Comparison of ENCODE assay signal across 8 cellular contexts in the genomic region with DNA sequence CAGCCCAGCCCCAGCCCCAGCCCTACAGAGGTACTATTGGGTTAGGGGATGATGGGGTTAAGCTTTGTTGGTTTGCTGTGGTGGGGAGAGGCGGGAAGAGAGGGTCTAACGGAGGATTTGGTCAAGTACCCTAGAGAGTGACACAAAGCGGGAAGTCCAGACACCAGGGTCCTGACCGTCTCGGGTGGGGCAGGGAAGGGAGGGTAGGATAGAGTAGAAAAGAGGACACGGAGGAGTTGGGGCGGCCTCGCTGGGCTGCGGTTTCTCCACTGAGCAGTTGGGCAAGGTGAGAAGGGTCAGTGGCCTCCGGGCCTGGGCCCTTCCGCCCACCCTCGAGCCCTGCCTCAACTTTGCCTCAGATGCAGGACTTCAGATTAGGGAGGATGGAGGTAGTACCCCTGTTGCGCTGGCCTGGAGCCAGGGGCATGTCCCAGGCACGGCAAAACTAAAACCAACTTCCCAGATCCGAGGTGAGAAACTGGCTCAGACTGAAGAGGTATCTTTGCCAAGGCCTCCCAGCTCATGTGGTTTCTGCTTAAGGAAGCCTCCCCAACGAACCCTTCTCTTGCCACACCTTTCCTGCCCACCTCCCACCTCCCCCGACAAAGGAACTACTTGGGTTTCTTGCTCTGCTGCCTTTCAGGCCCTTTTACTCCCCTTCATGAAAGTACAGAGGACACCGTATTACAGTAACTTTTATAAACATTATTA. TPM values are rescaled to one million over a fixed set of nuclear protein-coding genes. Genes with fewer than 3 reads are reported as not detected.
DNase-seq lines count a peak whose midpoint lies in the region; ATAC-seq, FAIRE-seq and TF ChIP-seq lines count a peak whose summit lies in the region.

No MANE protein-coding gene starts in this region.

- H3K36me3 Mint-ChIP-seq in activated CD4-positive, alpha-beta T cell treated with anti-CD3 and anti-CD28 coated beads, Interleukin-2, amount 10 ng/mL, durations not matched to agents 7 days and 5 days (ENCODE audit: low read depth) = peaks cover 37% of the 10 kb centered on the region

- POLR2A ChIA-PET in HEK293 (lab: Yijun Ruan, JAX) = interaction anchor here (0.5 to 1.8 kb wide), 24 partner anchors 8 to 1763 kb away, joined by 3 to 21 read pairs (median 4); a partner anchor contains a TSS
- POLR2A ChIA-PET in activated CD4-positive, alpha-beta T cell treated with anti-CD3 and anti-CD28 coated beads, Interleukin-2, amount 10 ng/mL, durations not matched to agents 7 days and 5 days (lab: Charles Lee) = interaction anchor here (0.8 to 1.4 kb wide), 5 partner anchors 10 to 88 kb away, joined by 3 to 6 read pairs (median 4); no protein-coding TSS in a partner anchor

- H3K27ac ChIP-seq in HEK293 (ENCODE audit: extremely low read depth, low read depth, low read length) (peak overlapping the region; percentile 63; the same call in 1 of the 2 replicates), psoas muscle (peak overlapping the region; percentile 79)

- H3K36me3 ChIP-seq in HEK293 (ENCODE audit: control insufficient read depth in 2 of 2, insufficient read depth in 1 of 2, low read length in 2 of 2) (peaks cover 1 to 20% of the 10 kb centered on the region in 2 experiments), psoas muscle (ENCODE audit: insufficient read depth in 1 of 2, low read depth in 1 of 2) (peaks cover 7 to 22% of the 10 kb centered on the region in 2 donors)

- DNase-seq in AG08396 (ENCODE audit: low spot score) = peak; percentile 36
- DNase-seq in activated CD4-positive, alpha-beta T cell treated with anti-CD3 and anti-CD28 coated beads, Interleukin-2, amount 10 ng/mL, durations not matched to agents 7 days and 5 days = peak; percentile 36
- DNase-seq in glomerular visceral epithelial cell (ENCODE audit: extremely low spot score) = peak; percentile 28
- DNase-seq in psoas muscle = peak; percentile 39 to 69
- no peak for DNase-seq in occipital lobe (lab: John Stamatoyannopoulos, UW)
- DNase-seq in HTR-8/SVneo (ENCODE audit: insufficient read length, low spot score) = no peak
- no peak for DNase-seq in foreskin melanocyte

- H3K27me3 Mint-ChIP-seq in activated CD4-positive, alpha-beta T cell treated with anti-CD3 and anti-CD28 coated beads, Interleukin-2, amount 10 ng/mL, durations not matched to agents 7 days and 5 days = no peaks in the 10 kb centered on the region

- peak overlapping the region; percentile 92 for H3K4me3 Mint-ChIP-seq in activated CD4-positive, alpha-beta T cell treated with anti-CD3 and anti-CD28 coated beads, Interleukin-2, amount 10 ng/mL, durations not matched to agents 7 days and 5 days

- intact Hi-C loops in psoas muscle (cut with DNase I) = no loop called here

- peak in 2 of 4 donors; percentile 4 to 21 for ATAC-seq in psoas muscle

- WGBS in psoas muscle, 3 donors = 2 to 3% (median 3%) methylated on average over 18 of the region's 18 CpGs

- H3K4me1 ChIP-seq in HEK293 (ENCODE audit: control insufficient read depth, insufficient read depth, low read length) (peaks cover 9% of the 10 kb centered on the region; the same call in 1 of the 2 replicates), psoas muscle (peaks cover 44% of the 10 kb centered on the region)

- H3K4me3 ChIP-seq in HEK293 (ENCODE audit: low read depth, low read length) = peak overlapping the region; percentile 54
- H3K4me3 ChIP-seq in psoas muscle = peak overlapping the region; percentile 92

- TF ChIP-seq CTCF in HEK293 (tag by site-specific recombination; IDR thresholded peaks at IDR 0.05) (no peak), psoas muscle (IDR thresholded peaks at IDR 0.05) (no peak)

- FAIRE-seq in HTR-8/SVneo (lab: Jason Lieb, UNC) = no peak

- no peaks in the 10 kb centered on the region for H3K9me3 Mint-ChIP-seq in activated CD4-positive, alpha-beta T cell treated with anti-CD3 and anti-CD28 coated beads, Interleukin-2, amount 10 ng/mL, durations not matched to agents 7 days and 5 days

- peaks cover 70% of the 10 kb centered on the region for H3K4me1 Mint-ChIP-seq in activated CD4-positive, alpha-beta T cell treated with anti-CD3 and anti-CD28 coated beads, Interleukin-2, amount 10 ng/mL, durations not matched to agents 7 days and 5 days

- CTCF ChIA-PET in HEK293 (lab: Yijun Ruan, JAX) = interaction anchor here (0.7 to 9.0 kb wide), 13 partner anchors 9 to 82 kb away, joined by 3 to 118 read pairs (median 4); no protein-coding TSS in a partner anchor
- CTCF ChIA-PET in activated CD4-positive, alpha-beta T cell treated with anti-CD3 and anti-CD28 coated beads, Interleukin-2, amount 10 ng/mL, durations not matched to agents 7 days and 5 days (lab: Charles Lee) = interaction anchor here (0.9 to 6.7 kb wide), 12 partner anchors 10 to 387 kb away, joined by 3 to 63 read pairs (median 3); no protein-coding TSS in a partner anchor

- H3K9me3 ChIP-seq in HEK293 (ENCODE audit: control insufficient read depth, insufficient read depth, low read depth, low read length) (no peaks in the 10 kb centered on the region), psoas muscle (no peaks in the 10 kb centered on the region)

- no peaks in the 10 kb centered on the region for H3K27me3 ChIP-seq in psoas muscle (ENCODE audit: insufficient read depth in 3 of 3, low read length in 2 of 3)

- peak overlapping the region; percentile 93 for H3K27ac Mint-ChIP-seq in activated CD4-positive, alpha-beta T cell treated with anti-CD3 and anti-CD28 coated beads, Interleukin-2, amount 10 ng/mL, durations not matched to agents 7 days and 5 days

TF ChIP-seq in HEK293, 187 proteins besides CTCF, POLR2A, EP300 and RAD21 (continues in another document):
- TF ChIP-seq SP7 (tag by site-specific recombination; IDR thresholded peaks at IDR 0.05) (0 out of 2 replicates have a peak, but pooled peaks have one; percentile 20), YY2 (tag by site-specific recombination; IDR thresholded peaks at IDR 0.05) (no peak), KLF7 (tag by site-specific recombination; IDR thresholded peaks at IDR 0.05; ENCODE audit: borderline replicate concordance) (no peak), ZBTB48 (tag by site-specific recombination; IDR thresholded peaks at IDR 0.05) (peak; percentile 77), EGR2 (tag by site-specific recombination; IDR thresholded peaks at IDR 0.05; ENCODE audit: low read depth) (peak; percentile 18; the same call in 1 of the 2 replicates), GLI4 (tag by site-specific recombination; IDR thresholded peaks at IDR 0.05) (0 out of 2 replicates have a peak, but pooled peaks have one; percentile 32), HOXA7 (CRISPR knock-in tag; IDR thresholded peaks at IDR 0.05; ENCODE audit: borderline replicate concordance) (no peak)
- TF ChIP-seq, protein P1, sequence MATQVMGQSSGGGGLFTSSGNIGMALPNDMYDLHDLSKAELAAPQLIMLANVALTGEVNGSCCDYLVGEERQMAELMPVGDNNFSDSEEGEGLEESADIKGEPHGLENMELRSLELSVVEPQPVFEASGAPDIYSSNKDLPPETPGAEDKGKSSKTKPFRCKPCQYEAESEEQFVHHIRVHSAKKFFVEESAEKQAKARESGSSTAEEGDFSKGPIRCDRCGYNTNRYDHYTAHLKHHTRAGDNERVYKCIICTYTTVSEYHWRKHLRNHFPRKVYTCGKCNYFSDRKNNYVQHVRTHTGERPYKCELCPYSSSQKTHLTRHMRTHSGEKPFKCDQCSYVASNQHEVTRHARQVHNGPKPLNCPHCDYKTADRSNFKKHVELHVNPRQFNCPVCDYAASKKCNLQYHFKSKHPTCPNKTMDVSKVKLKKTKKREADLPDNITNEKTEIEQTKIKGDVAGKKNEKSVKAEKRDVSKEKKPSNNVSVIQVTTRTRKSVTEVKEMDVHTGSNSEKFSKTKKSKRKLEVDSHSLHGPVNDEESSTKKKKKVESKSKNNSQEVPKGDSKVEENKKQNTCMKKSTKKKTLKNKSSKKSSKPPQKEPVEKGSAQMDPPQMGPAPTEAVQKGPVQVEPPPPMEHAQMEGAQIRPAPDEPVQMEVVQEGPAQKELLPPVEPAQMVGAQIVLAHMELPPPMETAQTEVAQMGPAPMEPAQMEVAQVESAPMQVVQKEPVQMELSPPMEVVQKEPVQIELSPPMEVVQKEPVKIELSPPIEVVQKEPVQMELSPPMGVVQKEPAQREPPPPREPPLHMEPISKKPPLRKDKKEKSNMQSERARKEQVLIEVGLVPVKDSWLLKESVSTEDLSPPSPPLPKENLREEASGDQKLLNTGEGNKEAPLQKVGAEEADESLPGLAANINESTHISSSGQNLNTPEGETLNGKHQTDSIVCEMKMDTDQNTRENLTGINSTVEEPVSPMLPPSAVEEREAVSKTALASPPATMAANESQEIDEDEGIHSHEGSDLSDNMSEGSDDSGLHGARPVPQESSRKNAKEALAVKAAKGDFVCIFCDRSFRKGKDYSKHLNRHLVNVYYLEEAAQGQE (tag by site-specific recombination; IDR thresholded peaks at IDR 0.05) = peak; percentile 62
- TF ChIP-seq, protein P2, sequence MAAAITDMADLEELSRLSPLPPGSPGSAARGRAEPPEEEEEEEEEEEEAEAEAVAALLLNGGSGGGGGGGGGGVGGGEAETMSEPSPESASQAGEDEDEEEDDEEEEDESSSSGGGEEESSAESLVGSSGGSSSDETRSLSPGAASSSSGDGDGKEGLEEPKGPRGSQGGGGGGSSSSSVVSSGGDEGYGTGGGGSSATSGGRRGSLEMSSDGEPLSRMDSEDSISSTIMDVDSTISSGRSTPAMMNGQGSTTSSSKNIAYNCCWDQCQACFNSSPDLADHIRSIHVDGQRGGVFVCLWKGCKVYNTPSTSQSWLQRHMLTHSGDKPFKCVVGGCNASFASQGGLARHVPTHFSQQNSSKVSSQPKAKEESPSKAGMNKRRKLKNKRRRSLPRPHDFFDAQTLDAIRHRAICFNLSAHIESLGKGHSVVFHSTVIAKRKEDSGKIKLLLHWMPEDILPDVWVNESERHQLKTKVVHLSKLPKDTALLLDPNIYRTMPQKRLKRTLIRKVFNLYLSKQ (tag by site-specific recombination; IDR thresholded peaks at IDR 0.05; ENCODE audit: borderline replicate concordance) = no peak

RNA-seq across cellular contexts. Expression of a gene that starts 0.6 kb away (rescaled TPM):
- 100 to 1,000 TPM; 118 to 122 TPM for total RNA-seq in activated CD4-positive, alpha-beta T cell treated with anti-CD3 and anti-CD28 coated beads, Interleukin-2, amount 10 ng/mL, durations not matched to agents 7 days and 5 days
- total RNA-seq in psoas muscle (10 to 100 TPM; 15.0 to 22.6 (median 15.6) TPM), occipital lobe (6.4 TPM)
- polyA plus RNA-seq in psoas muscle = 10 to 100 TPM in 1 of 3 donors, 1 to 10 TPM in 2; 6.7 to 10.2 (median 7.5) TPM

RNA-seq across cellular contexts. Expression of a gene that starts 3.0 kb away (rescaled TPM):
- 10 to 100 TPM; 12.0 to 12.8 TPM for total RNA-seq in activated CD4-positive, alpha-beta T cell treated with anti-CD3 and anti-CD28 coated beads, Interleukin-2, amount 10 ng/mL, durations not matched to agents 7 days and 5 days
- total RNA-seq in psoas muscle (10 to 100 TPM; 18.3 to 26.2 (median 22.7) TPM), occipital lobe (23.4 TPM)
- 10 to 100 TPM; 22.0 to 34.4 (median 33.0) TPM for polyA plus RNA-seq in psoas muscle

Comparison
In these comparisons a context has a peak if more than half of its experiments do, and no peak if none do; other contexts are left out.
1. DNase-seq: peak in AG08396 (single experiment), activated CD4-positive, alpha-beta T cell treated with anti-CD3 and anti-CD28 coated beads, Interleukin-2, amount 10 ng/mL, durations not matched to agents 7 days and 5 days (single experiment), glomerular visceral epithelial cell (single experiment) and psoas muscle (2 of 2); none in occipital lobe (single experiment), HTR-8/SVneo (single experiment) and foreskin melanocyte (single experiment).
2. RNA of a gene that starts 0.6 kb away (total RNA-seq): 118 to 122 TPM in activated CD4-positive, alpha-beta T cell treated with anti-CD3 and anti-CD28 coated beads, Interleukin-2, amount 10 ng/mL, durations not matched to agents 7 days and 5 days; 15.0 to 22.6 TPM in psoas muscle and 6.4 TPM in occipital lobe (single experiment); every median in the first group is over 4 times any median in the second.